In the genomic region with DNA sequence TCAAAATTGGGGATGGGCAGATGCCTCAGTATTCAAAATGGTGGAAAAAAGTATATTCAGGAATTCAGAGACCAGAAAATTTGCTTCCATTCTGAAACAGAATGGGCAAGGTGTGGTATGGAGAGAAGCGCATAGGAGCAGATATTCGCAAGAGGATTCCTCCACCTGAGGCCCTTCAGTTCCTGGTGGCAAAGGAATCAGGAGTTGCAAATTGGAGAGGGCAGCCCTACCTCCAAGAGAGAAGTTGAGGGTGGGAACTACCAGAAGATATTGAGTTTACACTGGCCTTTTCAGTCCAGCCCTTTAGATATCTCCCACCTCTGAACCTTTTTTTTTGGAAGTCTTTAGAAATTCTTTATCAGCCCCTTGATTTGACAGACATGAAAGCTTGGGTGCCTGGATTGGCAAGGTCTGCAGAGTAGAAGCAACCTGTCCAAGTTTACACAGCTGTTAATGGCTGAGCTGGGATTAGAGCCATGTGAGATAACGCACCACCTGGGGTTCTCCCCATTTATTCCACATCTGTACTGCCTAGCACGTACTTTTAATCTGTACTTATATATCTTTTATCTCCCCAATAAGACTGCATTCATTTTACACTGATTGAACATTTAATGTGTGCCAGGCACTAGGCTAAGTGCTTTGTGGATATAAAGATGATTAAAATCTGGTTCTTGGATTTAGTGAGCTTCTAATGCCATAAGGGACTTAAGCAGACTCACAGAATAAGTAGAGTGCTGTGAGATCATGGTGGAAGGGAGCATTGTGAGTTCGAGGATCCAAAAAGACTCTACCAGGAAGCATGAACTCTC, we compare ENCODE assay signal across 28 cellular contexts.
A peak's percentile ranks its signal among the peaks of the same experiment; 100 is the strongest.
DNase-seq lines count a peak whose midpoint lies in the region; ATAC-seq and TF ChIP-seq lines count a peak whose summit lies in the region.
"Had no signal": no experiment of that assay in that cellular context is flagged by ENCODE, and none has a peak within 500 bp of the region (broad histone marks: within the 10 kb centered on the region; RNA-seq: fewer than 3 reads in every experiment).

No MANE protein-coding gene starts in this region.

- no peak overlapping the region for H3K27ac Mint-ChIP-seq in endodermal cell
- H3K27ac Mint-ChIP-seq: activated naive CD8-positive, alpha-beta T cell treated with anti-CD3 and anti-CD28 coated beads, Interleukin-2, amount 50 U/mL, for 24 hours; brain; nephron; type B pancreatic cell had no signal

- no peaks in the 10 kb centered on the region for H3K27me3 Mint-ChIP-seq in endodermal cell (ENCODE audit: insufficient read depth)
- H3K27me3 Mint-ChIP-seq: type B pancreatic cell had no signal

- H3K27ac ChIP-seq in endodermal cell (ENCODE audit: low read depth, low read length) = no peak overlapping the region
- H3K27ac ChIP-seq in right atrium auricular region = no peak overlapping the region
- H3K27ac ChIP-seq: BLaER1, heart right ventricle, lower lobe of right lung, ovary, spleen had no signal

- DNase-seq in COLO668 (lab: John Stamatoyannopoulos, UW; ENCODE audit: unreplicated experiment) = peak; percentile 26
- peak; percentile 68 for DNase-seq in DMS53 (lab: John Stamatoyannopoulos, UW)
- DNase-seq in NCI-H774 (lab: John Stamatoyannopoulos, UW) = peak; percentile 66
- DNase-seq in endodermal cell = no peak
- DNase-seq in left lobe of liver (ENCODE audit: low spot score) = no peak
- DNase-seq in dedifferentiated amniotic fluid mesenchymal stem cell (ENCODE audit: extremely low spot score) = no peak
- DNase-seq in globus pallidus (ENCODE audit: low spot score) = no peak
- DNase-seq in right atrium auricular region (ENCODE audit: low spot score) = no peak
- DNase-seq: activated CD4-positive, alpha-beta T cell treated with anti-CD3 and anti-CD28 coated beads, Interleukin-2, amount 50 U/mL, for 1 hour; activated gamma-delta T cell treated with Interleukin-2 at 50 U/mL for 16 hours; activated naive CD8-positive, alpha-beta T cell treated with anti-CD3 and anti-CD28 coated beads, Interleukin-2, amount 50 U/mL, for 24 hours; activated T-cell treated with anti-CD3 and anti-CD28 coated beads, Interleukin-2, amount 50 U/mL, for 4 hours; COR-L47; effector CD4-positive, alpha-beta T cell; heart right ventricle; KG1; lower lobe of right lung; MM.1S; NCI-H187 treated with DMSO at 0.1 percent for 48 hours; ovary; Right ventricle myocardium superior; spleen; SW 1271; T1000 had no signal

- no peak for ATAC-seq in left lobe of liver
- ATAC-seq: activated naive CD8-positive, alpha-beta T cell treated with anti-CD3 and anti-CD28 coated beads, Interleukin-2, amount 50 U/mL, for 24 hours; activated T-cell treated with anti-CD3 and anti-CD28 coated beads, Interleukin-2, amount 50 U/mL, for 4 hours; heart right ventricle; lower lobe of right lung had no signal

- H3K27me3 ChIP-seq in endodermal cell (ENCODE audit: control insufficient read depth, insufficient read depth, low read length, poor library complexity, severe bottlenecking) = no peaks in the 10 kb centered on the region
- H3K27me3 ChIP-seq in right atrium auricular region = no peaks in the 10 kb centered on the region
- H3K27me3 ChIP-seq: BLaER1, heart right ventricle, ovary, spleen had no signal

- no peak overlapping the region for H3K4me3 Mint-ChIP-seq in endodermal cell
- H3K4me3 Mint-ChIP-seq: activated naive CD8-positive, alpha-beta T cell treated with anti-CD3 and anti-CD28 coated beads, Interleukin-2, amount 50 U/mL, for 24 hours; activated T-cell treated with anti-CD3 and anti-CD28 coated beads, Interleukin-2, amount 50 U/mL, for 4 hours; brain; nephron; type B pancreatic cell had no signal

- H3K9ac ChIP-seq in endodermal cell (ENCODE audit: extremely low read depth, low read length, poor library complexity, severe bottlenecking) = no peak overlapping the region
- H3K9ac ChIP-seq: BLaER1 had no signal

- H3K4me1 ChIP-seq in endodermal cell (ENCODE audit: control insufficient read depth, insufficient read depth, low read length) (peaks cover 4% of the 10 kb centered on the region), right atrium auricular region (no peaks in the 10 kb centered on the region)
- H3K4me1 ChIP-seq: BLaER1, lower lobe of right lung, spleen had no signal

- no peaks in the 10 kb centered on the region for H3K9me3 Mint-ChIP-seq in endodermal cell
- H3K9me3 Mint-ChIP-seq: activated naive CD8-positive, alpha-beta T cell treated with anti-CD3 and anti-CD28 coated beads, Interleukin-2, amount 50 U/mL, for 24 hours; activated T-cell treated with anti-CD3 and anti-CD28 coated beads, Interleukin-2, amount 50 U/mL, for 4 hours; brain had no signal

- no peak for TF ChIP-seq CTCF in endodermal cell (conservative IDR thresholded peaks at IDR 0.05)
- no peak for TF ChIP-seq CTCF in right atrium auricular region (IDR thresholded peaks at IDR 0.05)

- H3K9me3 ChIP-seq in endodermal cell (ENCODE audit: control insufficient read depth, low read length) (peaks cover 9% of the 10 kb centered on the region), right atrium auricular region (no peaks in the 10 kb centered on the region)
- H3K9me3 ChIP-seq: BLaER1, lower lobe of right lung, ovary, spleen had no signal

- H3K36me3 ChIP-seq in endodermal cell (ENCODE audit: control insufficient read depth, insufficient read depth, low read length) (no peaks in the 10 kb centered on the region), right atrium auricular region (no peaks in the 10 kb centered on the region)
- H3K36me3 ChIP-seq: BLaER1, heart right ventricle, lower lobe of right lung, ovary, spleen had no signal

- H3K4me3 ChIP-seq in endodermal cell (ENCODE audit: low read length) (peak overlapping the region; percentile 17), right atrium auricular region (no peak overlapping the region)
- H3K4me3 ChIP-seq: BLaER1, heart right ventricle, lower lobe of right lung, ovary, spleen had no signal

- H3K4me1 Mint-ChIP-seq in endodermal cell = peaks cover 9% of the 10 kb centered on the region
- H3K4me1 Mint-ChIP-seq: activated naive CD8-positive, alpha-beta T cell treated with anti-CD3 and anti-CD28 coated beads, Interleukin-2, amount 50 U/mL, for 24 hours; brain; nephron had no signal

- H3K36me3 Mint-ChIP-seq in endodermal cell (ENCODE audit: low read depth) = no peaks in the 10 kb centered on the region
- H3K36me3 Mint-ChIP-seq: brain, type B pancreatic cell had no signal

- 87 to 100% methylated on average over 3 to 5 of the region's 5 CpGs for WGBS in endodermal cell (ENCODE audit: insufficient coverage in 1 of 2, insufficient read length in 1 of 2), 2 experiments

Comparison
In these comparisons a context has a peak if more than half of its experiments do, and no peak if none do; other contexts are left out.
1. DNase-seq: peak in COLO668 (single experiment), DMS53 (single experiment) and NCI-H774 (single experiment); none in endodermal cell (single experiment), left lobe of liver (single experiment), dedifferentiated amniotic fluid mesenchymal stem cell (single experiment), globus pallidus (single experiment) and right atrium auricular region (single experiment).